In the genomic region with DNA sequence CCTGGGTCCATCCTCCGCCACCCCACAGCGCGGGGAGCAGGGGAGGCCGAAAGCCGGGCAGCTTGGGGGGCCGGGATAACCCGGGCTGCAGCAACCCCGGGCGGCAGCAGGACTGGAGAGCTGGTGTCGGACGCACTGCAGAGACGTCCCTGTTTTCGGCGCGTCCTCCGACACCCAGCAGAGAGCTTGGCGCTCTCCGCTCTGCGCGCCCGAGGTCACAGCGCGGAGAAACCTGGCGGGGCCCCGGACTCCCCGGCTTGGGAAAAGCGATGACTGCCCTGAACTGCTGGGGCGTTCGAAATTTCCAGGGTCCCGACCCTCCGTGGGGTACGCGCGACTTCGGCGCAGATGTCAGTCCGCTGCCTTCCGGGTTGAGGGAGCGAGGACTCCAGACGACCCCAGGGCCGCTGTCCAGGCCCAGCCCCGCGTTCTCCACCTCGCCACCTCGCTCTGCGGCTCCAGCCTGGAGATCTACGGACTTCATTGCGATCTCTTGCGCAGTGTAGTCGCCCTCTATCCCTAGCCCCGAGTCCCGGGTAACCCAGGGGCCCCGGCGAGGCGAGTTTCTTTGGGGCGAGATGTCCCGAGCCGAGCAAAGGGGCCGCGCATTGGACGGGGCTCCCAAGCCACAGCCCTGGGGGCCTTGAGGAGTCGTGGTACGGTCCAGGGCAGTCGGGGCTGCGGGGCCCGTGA, we compare ENCODE assay signal across 23 cellular contexts. TPM values are rescaled to one million over a fixed set of nuclear protein-coding genes. Genes with fewer than 3 reads are reported as not detected.
DNase-seq lines count a peak whose midpoint lies in the region; ATAC-seq and TF ChIP-seq lines count a peak whose summit lies in the region.
"Had no signal": no experiment of that assay in that cellular context is flagged by ENCODE, and none has a peak within 500 bp of the region (broad histone marks: within the 10 kb centered on the region; RNA-seq: fewer than 3 reads in every experiment).

No MANE protein-coding gene starts in this region.

- no peak overlapping the region for H2BK120ac ChIP-seq in mesenchymal stem cell (ENCODE audit: low read depth, low read length)

- H3K4me2 ChIP-seq in GM23338, result peak overlapping the region; percentile 95
- peak overlapping the region; percentile 22 for H3K4me2 ChIP-seq in parathyroid adenoma (ENCODE audit: low read length)
- H3K4me2 ChIP-seq in mesenchymal stem cell (ENCODE audit: low read length, poor library complexity, severe bottlenecking), result no peak overlapping the region

- peak overlapping the region; percentile 80 for H3K4me3 ChIP-seq in GM23338
- peak overlapping the region; percentile 57 for H3K4me3 ChIP-seq in iPS-18c (ENCODE audit: insufficient read depth, low read depth, low read length)
- H3K4me3 ChIP-seq in parathyroid adenoma (ENCODE audit: low read depth, low read length), result no peak overlapping the region
- H3K4me3 ChIP-seq in SJCRH30, result no peak overlapping the region
- no peak overlapping the region for H3K4me3 ChIP-seq in mesenchymal stem cell (ENCODE audit: insufficient read depth in 1 of 2, low read depth in 1 of 2, low read length in 2 of 2)
- H3K4me3 ChIP-seq: right lobe of liver, upper lobe of right lung had no signal

- no peaks in the 10 kb centered on the region for H4K20me1 ChIP-seq in GM23338 (replicated peaks; ENCODE audit: insufficient read depth)

- no peak overlapping the region for H3K23ac ChIP-seq in mesenchymal stem cell (ENCODE audit: low read length in 2 of 2)

- H2BK12ac ChIP-seq in mesenchymal stem cell (ENCODE audit: low read length in 2 of 2), result no peak overlapping the region

- no peak overlapping the region for H2AK5ac ChIP-seq in mesenchymal stem cell (ENCODE audit: low read length, severe bottlenecking)

- no peak overlapping the region for H3K9ac ChIP-seq in parathyroid adenoma
- no peak overlapping the region for H3K9ac ChIP-seq in mesenchymal stem cell (ENCODE audit: low read length)

- H3K4me3 Mint-ChIP-seq in GM23338, result peak overlapping the region; percentile 76
- no peak overlapping the region for H3K4me3 Mint-ChIP-seq in activated T-helper 1 cell treated with anti-CD3 and anti-CD28 coated beads, Interleukin-12 subunit alpha, Interleukin-12 subunit beta, Interleukin-2, Interleukin-4 antibody, amounts not matched to agents 30 ng/mL and 10 ng/mL and 1 ng/mL, durations not matched to agents 14 hours and 24 hours and 36 hours
- H3K4me3 Mint-ChIP-seq: activated CD8-positive, alpha-beta T cell treated with anti-CD3 and anti-CD28 coated beads for 36 hours; activated T-cell treated with anti-CD3 and anti-CD28 coated beads, Interleukin-2, amount 50 U/mL, for 24 hours; CD8-positive, alpha-beta memory T cell had no signal

- H3K27ac Mint-ChIP-seq in GM23338, result no peak overlapping the region
- no peak overlapping the region for H3K27ac Mint-ChIP-seq in activated T-helper 1 cell treated with anti-CD3 and anti-CD28 coated beads, Interleukin-12 subunit alpha, Interleukin-12 subunit beta, Interleukin-2, Interleukin-4 antibody, amounts not matched to agents 30 ng/mL and 10 ng/mL and 1 ng/mL, durations not matched to agents 14 hours and 24 hours and 36 hours
- H3K27ac Mint-ChIP-seq: activated CD8-positive, alpha-beta T cell treated with anti-CD3 and anti-CD28 coated beads for 36 hours; activated T-cell treated with anti-CD3 and anti-CD28 coated beads, Interleukin-2, amount 50 U/mL, for 24 hours; CD8-positive, alpha-beta memory T cell had no signal

- no peaks in the 10 kb centered on the region for H3K79me1 ChIP-seq in mesenchymal stem cell (replicated peaks; ENCODE audit: low read length, poor library complexity, severe bottlenecking)

- no peaks in the 10 kb centered on the region for H3K9me3 Mint-ChIP-seq in GM23338
- H3K9me3 Mint-ChIP-seq in activated T-helper 1 cell treated with anti-CD3 and anti-CD28 coated beads, Interleukin-12 subunit alpha, Interleukin-12 subunit beta, Interleukin-2, Interleukin-4 antibody, amounts not matched to agents 30 ng/mL and 10 ng/mL and 1 ng/mL, durations not matched to agents 14 hours and 24 hours and 36 hours, result no peaks in the 10 kb centered on the region
- H3K9me3 Mint-ChIP-seq: activated CD8-positive, alpha-beta T cell treated with anti-CD3 and anti-CD28 coated beads for 36 hours; activated T-cell treated with anti-CD3 and anti-CD28 coated beads, Interleukin-2, amount 50 U/mL, for 24 hours had no signal

- peak overlapping the region; percentile 98 for H2AFZ ChIP-seq in GM23338
- no peak overlapping the region for H2AFZ ChIP-seq in parathyroid adenoma
- no peak overlapping the region for H2AFZ ChIP-seq in mesenchymal stem cell (ENCODE audit: low read depth, low read length)

- no peak overlapping the region for H2BK15ac ChIP-seq in mesenchymal stem cell (ENCODE audit: low read depth, poor library complexity, severe bottlenecking)

- 0 out of 2 replicates have a peak, but pooled peaks cover 2% of the 10 kb centered on the region for H3F3A ChIP-seq in GM23338 (replicated peaks; ENCODE audit: low read depth)

- peaks cover 2% of the 10 kb centered on the region for H3K9me3 ChIP-seq in iPS-18c (ENCODE audit: control insufficient read depth, insufficient read depth, low read length)
- H3K9me3 ChIP-seq in parathyroid adenoma (ENCODE audit: control insufficient read depth, low read length), result no peaks in the 10 kb centered on the region
- no peaks in the 10 kb centered on the region for H3K9me3 ChIP-seq in SJCRH30 (replicated peaks)
- no peaks in the 10 kb centered on the region for H3K9me3 ChIP-seq in mesenchymal stem cell (ENCODE audit: control insufficient read depth, low read length)
- H3K9me3 ChIP-seq: right lobe of liver, upper lobe of right lung had no signal

- TF ChIP-seq CTCF in GM23338 (conservative IDR thresholded peaks at IDR 0.05; ENCODE audit: low read depth in 2 of 2) (no peak), parathyroid adenoma (IDR thresholded peaks at IDR 0.05) (no peak)

- H3K27ac ChIP-seq in GM23338 (ENCODE audit: low read depth), result no peak overlapping the region
- H3K27ac ChIP-seq in parathyroid adenoma, result no peak overlapping the region
- no peak overlapping the region for H3K27ac ChIP-seq in SJCRH30
- H3K27ac ChIP-seq in mesenchymal stem cell (ENCODE audit: low read length, poor library complexity, severe bottlenecking), result no peak overlapping the region
- H3K27ac ChIP-seq: right lobe of liver, upper lobe of right lung had no signal

- no peaks in the 10 kb centered on the region for H3K36me3 ChIP-seq in GM23338 (ENCODE audit: insufficient read depth)
- no peaks in the 10 kb centered on the region for H3K36me3 ChIP-seq in parathyroid adenoma (ENCODE audit: control insufficient read depth, insufficient read depth, low read length)
- no peaks in the 10 kb centered on the region for H3K36me3 ChIP-seq in SJCRH30
- no peaks in the 10 kb centered on the region for H3K36me3 ChIP-seq in mesenchymal stem cell (ENCODE audit: control insufficient read depth in 1 of 2, insufficient read depth in 2 of 2, low read depth in 1 of 2, low read length in 2 of 2)
- H3K36me3 ChIP-seq: right lobe of liver, upper lobe of right lung had no signal

- peak; percentile 33 for ATAC-seq in GM23338
- no peak for ATAC-seq in GM19351 (IDR thresholded peaks at IDR 0.05; ENCODE audit: unreplicated experiment)
- ATAC-seq: activated CD8-positive, alpha-beta T cell treated with anti-CD3 and anti-CD28 coated beads for 36 hours had no signal

- no peaks in the 10 kb centered on the region for H3K36me3 Mint-ChIP-seq in GM23338 (ENCODE audit: low read depth)
- no peaks in the 10 kb centered on the region for H3K36me3 Mint-ChIP-seq in activated T-helper 1 cell treated with anti-CD3 and anti-CD28 coated beads, Interleukin-12 subunit alpha, Interleukin-12 subunit beta, Interleukin-2, Interleukin-4 antibody, amounts not matched to agents 30 ng/mL and 10 ng/mL and 1 ng/mL, durations not matched to agents 14 hours and 24 hours and 36 hours (ENCODE audit: low read depth)
- H3K36me3 Mint-ChIP-seq: CD8-positive, alpha-beta memory T cell had no signal

- intact Hi-C loops in activated T-helper 1 cell treated with anti-CD3 and anti-CD28 coated beads, Interleukin-12 subunit alpha, Interleukin-12 subunit beta, Interleukin-2, Interleukin-4 antibody, amounts not matched to agents 30 ng/mL and 10 ng/mL and 1 ng/mL, durations not matched to agents 14 hours and 24 hours and 36 hours (cut with micrococcal nuclease), result no loop called here

- no peak overlapping the region for H4K91ac ChIP-seq in mesenchymal stem cell (ENCODE audit: low read length)

- peaks cover 28% of the 10 kb centered on the region for H3K4me1 Mint-ChIP-seq in GM23338
- H3K4me1 Mint-ChIP-seq in activated T-helper 1 cell treated with anti-CD3 and anti-CD28 coated beads, Interleukin-12 subunit alpha, Interleukin-12 subunit beta, Interleukin-2, Interleukin-4 antibody, amounts not matched to agents 30 ng/mL and 10 ng/mL and 1 ng/mL, durations not matched to agents 14 hours and 24 hours and 36 hours (ENCODE audit: low read depth), result no peaks in the 10 kb centered on the region
- H3K4me1 Mint-ChIP-seq: CD8-positive, alpha-beta memory T cell had no signal

- H3K14ac ChIP-seq in mesenchymal stem cell (ENCODE audit: low read length in 2 of 2), result no peak overlapping the region

- 2% methylated on average over 66 of the region's 66 CpGs for WGBS in mesenchymal stem cell

- peaks cover 75% of the 10 kb centered on the region for H3K27me3 ChIP-seq in GM23338 (ENCODE audit: insufficient read depth)
- peaks cover 6% of the 10 kb centered on the region for H3K27me3 ChIP-seq in parathyroid adenoma (ENCODE audit: control insufficient read depth, insufficient read depth, low read length)
- no peaks in the 10 kb centered on the region for H3K27me3 ChIP-seq in SJCRH30
- peaks cover 71 to 74% of the 10 kb centered on the region in 2 experiments for H3K27me3 ChIP-seq in mesenchymal stem cell (ENCODE audit: control insufficient read depth in 1 of 2, insufficient read depth in 1 of 2, low read length in 2 of 2)

- no peak overlapping the region for H3K18ac ChIP-seq in mesenchymal stem cell (ENCODE audit: low read depth in 1 of 2, low read length in 2 of 2)

- no peak overlapping the region for H4K8ac ChIP-seq in mesenchymal stem cell (ENCODE audit: low read length)

- H3K27me3 Mint-ChIP-seq in GM23338 (ENCODE audit: insufficient read depth, low read depth, poor library complexity), result peaks cover 73% of the 10 kb centered on the region
- H3K27me3 Mint-ChIP-seq in activated T-helper 1 cell treated with anti-CD3 and anti-CD28 coated beads, Interleukin-12 subunit alpha, Interleukin-12 subunit beta, Interleukin-2, Interleukin-4 antibody, amounts not matched to agents 30 ng/mL and 10 ng/mL and 1 ng/mL, durations not matched to agents 14 hours and 24 hours and 36 hours (ENCODE audit: insufficient read depth), result peaks cover 25% of the 10 kb centered on the region

- H2BK5ac ChIP-seq in mesenchymal stem cell (ENCODE audit: low read depth, low read length, poor library complexity, severe bottlenecking), result no peak overlapping the region

- H3K79me2 ChIP-seq in GM23338 (replicated peaks; ENCODE audit: insufficient read depth), result no peaks in the 10 kb centered on the region
- no peaks in the 10 kb centered on the region for H3K79me2 ChIP-seq in parathyroid adenoma

- peaks cover 6% of the 10 kb centered on the region; the same call in 1 of the 2 replicates for H3K9me2 ChIP-seq in GM23338 (ENCODE audit: insufficient read depth)

- DNase-seq in GM23338 (ENCODE audit: low spot score) (peak; percentile 57), ecto neural progenitor cell (ENCODE audit: low spot score) (peak; percentile 82), SJCRH30 (no peak), mesenchymal stem cell (no peak)
- no peak for DNase-seq in activated T-helper 1 cell treated with anti-CD3 and anti-CD28 coated beads, Interleukin-12 subunit alpha, Interleukin-12 subunit beta, Interleukin-2, Interleukin-4 antibody, amounts not matched to agents 30 ng/mL and 10 ng/mL and 1 ng/mL, durations not matched to agents 14 hours and 24 hours and 36 hours (ENCODE audit: low spot score)
- DNase-seq: activated CD8-positive, alpha-beta T cell treated with anti-CD3 and anti-CD28 coated beads for 36 hours; activated naive CD4-positive, alpha-beta T cell treated with anti-CD3 and anti-CD28 coated beads, Interleukin-2, amount 50 U/mL, for 16 hours; activated T-cell treated with anti-CD3 and anti-CD28 coated beads, Interleukin-2, amount 50 U/mL, for 24 hours; CD8-positive, alpha-beta memory T cell; DMS79; NCI-H2029 treated with DMSO at 0.1 percent for 48 hours; NCI-H524; occipital lobe; right lobe of liver; stimulated activated naive CD4-positive, alpha-beta T cell; T-helper 1 cell; upper lobe of right lung had no signal

- H3K4me1 ChIP-seq in GM23338 (ENCODE audit: insufficient read depth) (peaks cover 22% of the 10 kb centered on the region), parathyroid adenoma (no peaks in the 10 kb centered on the region), SJCRH30 (no peaks in the 10 kb centered on the region), mesenchymal stem cell (ENCODE audit: control insufficient read depth, insufficient read depth, low read depth, low read length) (peaks cover 15% of the 10 kb centered on the region)
- H3K4me1 ChIP-seq: upper lobe of right lung had no signal

- H3K4ac ChIP-seq in mesenchymal stem cell (ENCODE audit: low read depth in 1 of 2, low read length in 2 of 2), result no peak overlapping the region

RNA-seq across cellular contexts. Expression of gene FOXI2, which starts 0.6 kb away (rescaled TPM):
- total RNA-seq in GM23338 (2014; rRNA removed; shearing (Covaris generic)), result 1.1 and 1.3 TPM in 2 replicates
- polyA plus RNA-seq in GM23338 (2016; fragmentation: Nextera tagmentation; extraction: Ambion mirVana), result 0.74 and 1.1 TPM in 2 replicates
- total RNA-seq in SJCRH30 (2014; rRNA removed; shearing (Covaris generic)), result not detected in 2 replicates
- not detected in 2 replicates for total RNA-seq in activated T-helper 1 cell treated with anti-CD3 and anti-CD28 coated beads, Interleukin-12 subunit alpha, Interleukin-12 subunit beta, Interleukin-2, Interleukin-4 antibody, amounts not matched to agents 30 ng/mL and 10 ng/mL and 1 ng/mL, durations not matched to agents 14 hours and 24 hours and 36 hours
- polyA plus RNA-seq in mesenchymal stem cell (2013, experiment 1 of 2), result not detected
- not detected for polyA plus RNA-seq in mesenchymal stem cell (2013, experiment 2 of 2)
- total RNA-seq: activated CD8-positive, alpha-beta T cell treated with anti-CD3 and anti-CD28 coated beads for 36 hours; CD8-positive, alpha-beta memory T cell; frontal cortex; H4; mononuclear cell; occipital lobe; right lobe of liver; upper lobe of right lung had no signal
- polyA plus RNA-seq: CD8-positive, alpha-beta memory T cell had no signal

Comparison
In these comparisons a context has a peak if more than half of its experiments do, and no peak if none do; other contexts are left out.
1. DNase-seq: peak in GM23338 (single experiment) and ecto neural progenitor cell (single experiment); none in SJCRH30 (0 of 2), activated T-helper 1 cell treated with anti-CD3 and anti-CD28 coated beads, Interleukin-12 subunit alpha, Interleukin-12 subunit beta, Interleukin-2, Interleukin-4 antibody, amounts not matched to agents 30 ng/mL and 10 ng/mL and 1 ng/mL, durations not matched to agents 14 hours and 24 hours and 36 hours (single experiment) and mesenchymal stem cell (single experiment).
2. H3K4me3 ChIP-seq: peak in GM23338 (single experiment) and iPS-18c (single experiment); none in parathyroid adenoma (single experiment), SJCRH30 (single experiment) and mesenchymal stem cell (0 of 2).